Comparison of ENCODE assay signal across 1 cellular context in genomic region chr17:11178576-11178975, GRCh38.
TF ChIP-seq lines count a peak whose summit lies in the region.

No MANE protein-coding gene starts in this region.

TF ChIP-seq in SK-N-SH treated with all-trans-retinoic acid at 6 μM for 48 hours, 23 proteins besides CTCF, POLR2A, EP300 and RAD21 (continued from another document):
- TF ChIP-seq TSHZ2 (CRISPR knock-in tag; IDR thresholded peaks at IDR 0.05) (no peak), OSR1 (CRISPR knock-in tag; IDR thresholded peaks at IDR 0.05) (no peak), PPARA (CRISPR knock-in tag; IDR thresholded peaks at IDR 0.05; ENCODE audit: borderline replicate concordance) (no peak), GLIS3 (CRISPR knock-in tag; IDR thresholded peaks at IDR 0.05) (no peak), ZC3H10 (CRISPR knock-in tag; IDR thresholded peaks at IDR 0.05) (no peak), TOX (CRISPR knock-in tag; IDR thresholded peaks at IDR 0.05; ENCODE audit: borderline replicate concordance) (no peak), TCF4 (CRISPR knock-in tag; IDR thresholded peaks at IDR 0.05; ENCODE audit: borderline replicate concordance) (no peak), PATZ1 (CRISPR knock-in tag; IDR thresholded peaks at IDR 0.05; ENCODE audit: borderline replicate concordance) (no peak), ARNTL (CRISPR knock-in tag; IDR thresholded peaks at IDR 0.05; ENCODE audit: borderline replicate concordance, low read depth) (no peak), ZNF565 (CRISPR knock-in tag; conservative IDR thresholded peaks at IDR 0.05; ENCODE audit: low read depth) (no peak), RARB (CRISPR knock-in tag; IDR thresholded peaks at IDR 0.05) (no peak)
